11 cellular contexts compared by ENCODE assay signal in the genomic region with DNA sequence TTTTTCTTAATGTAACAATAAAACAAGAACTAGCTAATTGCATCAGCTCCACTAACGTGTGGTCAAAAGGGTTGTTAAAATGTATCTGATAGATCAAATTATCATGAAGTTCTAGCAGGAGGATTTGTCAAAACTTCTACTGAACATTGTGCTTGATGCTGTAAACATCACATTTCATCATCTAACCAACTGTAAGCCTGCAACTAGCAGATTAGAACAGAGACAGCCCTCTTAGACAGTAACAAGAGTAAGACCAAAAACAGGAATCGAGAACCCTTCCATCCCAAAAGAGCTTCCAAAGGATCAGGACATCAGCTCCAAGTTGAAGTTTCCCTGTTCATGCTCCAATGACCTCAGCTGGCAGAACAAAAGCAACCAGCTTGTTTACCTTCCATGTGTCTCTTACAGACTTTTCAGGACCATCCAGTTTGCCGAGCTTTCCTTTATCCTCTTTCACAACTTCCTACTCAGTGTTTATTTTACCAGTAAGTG. TPM values are rescaled to one million over a fixed set of nuclear protein-coding genes. Genes with fewer than 3 reads are reported as not detected.
DNase-seq lines count a peak whose midpoint lies in the region; ATAC-seq and TF ChIP-seq lines count a peak whose summit lies in the region.
"Had no signal": no experiment of that assay in that cellular context is flagged by ENCODE, and none has a peak within 500 bp of the region (broad histone marks: within the 10 kb centered on the region; RNA-seq: fewer than 3 reads in every experiment).

No MANE protein-coding gene starts in this region.

- H3K4me1 Mint-ChIP-seq in T-helper 17 cell, result peaks cover 18% of the 10 kb centered on the region
- H3K4me1 Mint-ChIP-seq: activated naive CD4-positive, alpha-beta T cell treated with anti-CD3 and anti-CD28 coated beads, Interleukin-2, amount 50 U/mL, for 24 hours had no signal

- intact Hi-C loops in gastrocnemius medialis (cut with DNase I; ENCODE audit: low total_unique reads), result no loop called here

- peak overlapping the region in 1 of 4 donors; percentile 1 for H3K27ac ChIP-seq in gastrocnemius medialis
- H3K27ac ChIP-seq: transverse colon had no signal

- no peaks in the 10 kb centered on the region for H3K36me3 ChIP-seq in gastrocnemius medialis
- H3K36me3 ChIP-seq: transverse colon had no signal

- no peaks in the 10 kb centered on the region for H3K27me3 ChIP-seq in gastrocnemius medialis

- no peak for TF ChIP-seq CTCF in gastrocnemius medialis (IDR thresholded peaks at IDR 0.05 in 4 of 5, conservative IDR thresholded peaks at IDR 0.05 in 1 of 5)

- H3K9me3 ChIP-seq in T-helper 17 cell (ENCODE audit: control insufficient read depth, low read length, poor library complexity, severe bottlenecking) (no peaks in the 10 kb centered on the region), gastrocnemius medialis (no peaks in the 10 kb centered on the region)
- H3K9me3 ChIP-seq: transverse colon had no signal

- peak overlapping the region; percentile 71 for H3K27ac Mint-ChIP-seq in T-helper 17 cell
- H3K27ac Mint-ChIP-seq: activated naive CD4-positive, alpha-beta T cell treated with anti-CD3 and anti-CD28 coated beads, Interleukin-2, amount 50 U/mL, for 24 hours had no signal

- TF ChIP-seq POLR2A in gastrocnemius medialis (IDR thresholded peaks at IDR 0.05), result no peak

- no peaks in the 10 kb centered on the region for H3K36me3 Mint-ChIP-seq in T-helper 17 cell (ENCODE audit: low read depth)
- H3K36me3 Mint-ChIP-seq: activated naive CD4-positive, alpha-beta T cell treated with anti-CD3 and anti-CD28 coated beads, Interleukin-2, amount 50 U/mL, for 24 hours had no signal

- ATAC-seq in T-helper 17 cell (no peak), gastrocnemius medialis (no peak)

- no peaks in the 10 kb centered on the region for H3K27me3 Mint-ChIP-seq in T-helper 17 cell
- H3K27me3 Mint-ChIP-seq: CD4-positive, alpha-beta memory T cell had no signal

- H3K4me3 ChIP-seq in gastrocnemius medialis, result no peak overlapping the region
- H3K4me3 ChIP-seq: transverse colon had no signal

- in situ Hi-C loops in gastrocnemius medialis (cut with MboI; ENCODE audit: low sequenced_read_pairs in 4 of 4), result no loop called here

- H3K4me3 Mint-ChIP-seq in T-helper 17 cell, result no peak overlapping the region
- H3K4me3 Mint-ChIP-seq: activated naive CD4-positive, alpha-beta T cell treated with anti-CD3 and anti-CD28 coated beads, Interleukin-2, amount 50 U/mL, for 24 hours; CD4-positive, alpha-beta memory T cell had no signal

- peaks cover 0 to 9% of the 10 kb centered on the region in 2 donors for H3K4me1 ChIP-seq in gastrocnemius medialis

- DNase-seq in DMS53 (lab: John Stamatoyannopoulos, UW) (peak; percentile 89), NCI-H1694 treated with DMSO at 0.1 percent for 48 hours (lab: John Stamatoyannopoulos, UW) (peak; percentile 21), T-helper 17 cell (no peak), left kidney (ENCODE audit: low read depth, low spot score) (peak; percentile 46), NCI-H226 (no peak), epidermal melanocyte (ENCODE audit: insufficient read length, low spot score) (no peak), gastrocnemius medialis (no peak), UCSD-AML1 (lab: John Stamatoyannopoulos, UW; ENCODE audit: unreplicated experiment) (no peak)
- DNase-seq: CD4-positive, alpha-beta memory T cell; transverse colon had no signal

RNA-seq across cellular contexts. Expression of a gene that starts 44.6 kb away (rescaled TPM):
- total RNA-seq in T-helper 17 cell (10 to 100 TPM; 61.3 to 65.7 TPM), gastrocnemius medialis (100 to 1,000 TPM in 1 of 4 donors, 10 to 100 TPM in 3; 11.7 to 125 (median 19.7) TPM)

Comparison
In these comparisons a context has a peak if more than half of its experiments do, and no peak if none do; other contexts are left out.
1. DNase-seq: peak in DMS53 (single experiment), NCI-H1694 treated with DMSO at 0.1 percent for 48 hours (single experiment) and left kidney (single experiment); none in T-helper 17 cell (0 of 3), NCI-H226 (single experiment), epidermal melanocyte (single experiment), gastrocnemius medialis (0 of 2) and UCSD-AML1 (single experiment).